1 cellular context compared by ENCODE assay signal in the genomic region with DNA sequence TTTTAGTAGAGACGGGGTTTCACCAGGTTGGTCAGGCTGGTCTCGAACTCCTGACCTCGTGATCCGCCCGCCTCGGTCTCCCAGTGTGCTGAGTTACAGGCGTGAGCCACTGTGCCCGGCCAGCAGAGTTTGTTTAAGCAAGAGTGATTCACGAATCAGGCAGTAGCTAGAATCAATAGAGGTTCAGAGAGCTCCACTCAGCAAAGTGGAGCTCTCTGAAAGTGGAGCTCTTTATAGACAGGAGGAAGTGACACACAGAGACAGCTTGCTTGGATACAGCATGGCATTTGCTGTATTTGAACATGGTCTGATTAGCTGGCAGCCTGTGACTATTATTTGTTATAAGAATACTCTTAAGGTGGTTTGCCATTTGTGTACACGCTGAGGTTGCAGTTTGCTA.
A peak's percentile ranks its signal among the peaks of the same experiment; 100 is the strongest.
TF ChIP-seq lines count a peak whose summit lies in the region.

No MANE protein-coding gene starts in this region.

TF ChIP-seq in HepG2, 621 proteins besides CTCF, POLR2A, EP300 and RAD21 (continued from another document):
- TF ChIP-seq, protein P1, sequence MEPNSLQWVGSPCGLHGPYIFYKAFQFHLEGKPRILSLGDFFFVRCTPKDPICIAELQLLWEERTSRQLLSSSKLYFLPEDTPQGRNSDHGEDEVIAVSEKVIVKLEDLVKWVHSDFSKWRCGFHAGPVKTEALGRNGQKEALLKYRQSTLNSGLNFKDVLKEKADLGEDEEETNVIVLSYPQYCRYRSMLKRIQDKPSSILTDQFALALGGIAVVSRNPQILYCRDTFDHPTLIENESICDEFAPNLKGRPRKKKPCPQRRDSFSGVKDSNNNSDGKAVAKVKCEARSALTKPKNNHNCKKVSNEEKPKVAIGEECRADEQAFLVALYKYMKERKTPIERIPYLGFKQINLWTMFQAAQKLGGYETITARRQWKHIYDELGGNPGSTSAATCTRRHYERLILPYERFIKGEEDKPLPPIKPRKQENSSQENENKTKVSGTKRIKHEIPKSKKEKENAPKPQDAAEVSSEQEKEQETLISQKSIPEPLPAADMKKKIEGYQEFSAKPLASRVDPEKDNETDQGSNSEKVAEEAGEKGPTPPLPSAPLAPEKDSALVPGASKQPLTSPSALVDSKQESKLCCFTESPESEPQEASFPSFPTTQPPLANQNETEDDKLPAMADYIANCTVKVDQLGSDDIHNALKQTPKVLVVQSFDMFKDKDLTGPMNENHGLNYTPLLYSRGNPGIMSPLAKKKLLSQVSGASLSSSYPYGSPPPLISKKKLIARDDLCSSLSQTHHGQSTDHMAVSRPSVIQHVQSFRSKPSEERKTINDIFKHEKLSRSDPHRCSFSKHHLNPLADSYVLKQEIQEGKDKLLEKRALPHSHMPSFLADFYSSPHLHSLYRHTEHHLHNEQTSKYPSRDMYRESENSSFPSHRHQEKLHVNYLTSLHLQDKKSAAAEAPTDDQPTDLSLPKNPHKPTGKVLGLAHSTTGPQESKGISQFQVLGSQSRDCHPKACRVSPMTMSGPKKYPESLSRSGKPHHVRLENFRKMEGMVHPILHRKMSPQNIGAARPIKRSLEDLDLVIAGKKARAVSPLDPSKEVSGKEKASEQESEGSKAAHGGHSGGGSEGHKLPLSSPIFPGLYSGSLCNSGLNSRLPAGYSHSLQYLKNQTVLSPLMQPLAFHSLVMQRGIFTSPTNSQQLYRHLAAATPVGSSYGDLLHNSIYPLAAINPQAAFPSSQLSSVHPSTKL (CRISPR knock-in tag; IDR thresholded peaks at IDR 0.05), result peak; percentile 15; the same call in 1 of the 2 replicates
- TF ChIP-seq ZMYM2 (CRISPR knock-in tag; IDR thresholded peaks at IDR 0.05) (0 out of 2 replicates have a peak, but pooled peaks have one; percentile 49), FOSL2 (CRISPR knock-in tag; IDR thresholded peaks at IDR 0.05) (peak; percentile 71), POGZ (CRISPR knock-in tag; IDR thresholded peaks at IDR 0.05) (peak; percentile 40; the same call in 1 of the 2 replicates), ZNF614 (CRISPR knock-in tag; IDR thresholded peaks at IDR 0.05; ENCODE audit: borderline replicate concordance) (no peak), MBNL3 (CRISPR knock-in tag; conservative IDR thresholded peaks at IDR 0.05) (no peak)
- TF ChIP-seq, protein P2, sequence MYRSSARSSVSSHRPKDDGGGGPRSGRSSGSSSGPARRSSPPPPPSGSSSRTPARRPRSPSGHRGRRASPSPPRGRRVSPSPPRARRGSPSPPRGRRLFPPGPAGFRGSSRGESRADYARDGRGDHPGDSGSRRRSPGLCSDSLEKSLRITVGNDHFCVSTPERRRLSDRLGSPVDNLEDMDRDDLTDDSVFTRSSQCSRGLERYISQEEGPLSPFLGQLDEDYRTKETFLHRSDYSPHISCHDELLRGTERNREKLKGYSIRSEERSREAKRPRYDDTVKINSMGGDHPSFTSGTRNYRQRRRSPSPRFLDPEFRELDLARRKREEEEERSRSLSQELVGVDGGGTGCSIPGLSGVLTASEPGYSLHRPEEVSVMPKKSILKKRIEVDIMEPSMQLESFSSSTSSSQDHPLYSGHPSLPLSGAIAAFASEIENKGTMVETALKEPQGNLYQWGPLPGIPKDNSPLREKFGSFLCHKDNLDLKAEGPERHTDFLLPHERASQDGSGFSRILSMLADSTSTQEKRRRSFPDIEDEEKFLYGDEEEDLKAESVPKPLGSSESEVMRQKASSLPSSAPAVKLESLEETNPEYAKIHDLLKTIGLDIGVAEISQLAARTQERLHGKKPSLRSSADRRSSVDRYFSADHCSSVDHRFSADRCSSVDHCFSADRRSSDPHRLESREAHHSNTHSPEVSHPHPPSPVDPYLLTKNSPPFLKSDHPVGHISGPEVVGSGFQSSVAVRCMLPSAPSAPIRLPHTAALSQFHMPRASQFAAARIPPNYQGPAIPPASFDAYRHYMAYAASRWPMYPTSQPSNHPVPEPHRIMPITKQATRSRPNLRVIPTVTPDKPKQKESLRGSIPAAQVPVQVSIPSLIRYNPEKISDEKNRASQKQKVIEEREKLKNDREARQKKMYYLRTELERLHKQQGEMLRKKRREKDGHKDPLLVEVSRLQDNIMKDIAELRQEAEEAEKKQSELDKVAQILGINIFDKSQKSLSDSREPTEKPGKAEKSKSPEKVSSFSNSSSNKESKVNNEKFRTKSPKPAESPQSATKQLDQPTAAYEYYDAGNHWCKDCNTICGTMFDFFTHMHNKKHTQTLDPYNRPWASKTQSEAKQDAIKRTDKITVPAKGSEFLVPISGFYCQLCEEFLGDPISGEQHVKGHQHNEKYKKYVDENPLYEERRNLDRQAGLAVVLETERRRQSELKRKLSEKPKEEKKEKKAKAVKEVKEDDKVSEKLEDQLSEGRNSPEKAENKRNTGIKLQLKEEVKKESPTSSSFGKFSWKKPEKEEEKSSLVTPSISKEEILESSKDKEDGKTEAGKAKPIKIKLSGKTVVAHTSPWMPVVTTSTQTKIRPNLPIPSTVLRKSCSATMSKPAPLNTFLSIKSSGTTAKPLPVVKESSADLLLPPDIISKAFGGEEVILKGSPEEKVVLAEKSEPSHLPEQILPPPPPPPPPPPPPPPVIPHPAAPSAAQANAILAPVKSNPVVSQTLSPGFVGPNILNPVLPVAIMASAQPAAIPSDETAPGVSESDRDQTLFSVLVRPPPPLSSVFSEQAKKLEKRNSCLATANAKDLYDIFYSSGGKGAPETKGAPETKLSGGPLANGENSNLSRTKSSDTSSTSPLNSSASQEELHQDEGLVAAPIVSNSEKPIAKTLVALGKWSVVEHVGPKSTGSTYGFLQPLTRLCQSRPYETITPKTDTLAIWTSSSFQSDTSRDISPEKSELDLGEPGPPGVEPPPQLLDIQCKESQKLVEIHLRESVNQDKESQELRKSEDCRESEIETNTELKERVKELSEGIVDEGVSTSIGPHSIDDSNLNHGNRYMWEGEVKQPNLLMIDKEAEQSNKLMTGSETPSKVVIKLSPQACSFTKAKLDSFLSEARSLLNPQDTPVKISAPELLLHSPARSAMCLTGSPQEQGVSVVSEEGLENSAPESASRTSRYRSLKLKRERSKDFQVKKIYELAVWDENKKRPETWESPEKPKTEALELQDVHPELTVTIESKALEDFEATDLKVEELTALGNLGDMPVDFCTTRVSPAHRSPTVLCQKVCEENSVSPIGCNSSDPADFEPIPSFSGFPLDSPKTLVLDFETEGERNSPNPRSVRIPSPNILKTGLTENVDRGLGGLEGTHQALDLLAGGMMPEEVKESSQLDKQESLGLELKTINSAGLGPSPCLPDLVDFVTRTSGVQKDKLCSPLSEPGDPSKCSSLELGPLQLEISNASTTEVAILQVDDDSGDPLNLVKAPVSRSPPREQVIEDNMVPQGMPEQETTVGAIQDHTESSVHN (CRISPR knock-in tag; IDR thresholded peaks at IDR 0.05), result no peak
